Comparison of ENCODE assay signal across 32 cellular contexts in the genomic region with DNA sequence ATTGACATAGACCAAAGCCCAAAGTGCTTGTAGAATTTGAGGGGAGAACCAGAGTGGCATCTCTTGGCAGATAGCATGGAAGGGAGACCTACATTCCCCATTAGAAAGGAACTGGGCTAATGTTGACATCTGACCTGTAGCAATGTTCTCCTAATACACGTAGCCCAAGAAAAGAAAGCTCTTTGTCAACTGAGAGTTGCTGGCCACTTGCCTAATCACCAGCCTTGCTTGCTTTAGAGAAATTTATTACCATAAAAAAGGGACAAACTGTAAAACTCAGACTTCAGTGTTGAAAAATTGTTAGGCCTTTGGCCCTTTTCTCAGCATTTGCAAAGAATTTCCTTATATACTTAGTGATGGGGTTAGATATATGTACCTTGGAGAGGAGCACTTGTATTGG.
"Had no signal": no experiment of that assay in that cellular context is flagged by ENCODE, and none has a peak within 500 bp of the region (broad histone marks: within the 10 kb centered on the region; RNA-seq: fewer than 3 reads in every experiment).

No MANE protein-coding gene starts in this region.

- H3K36me3 ChIP-seq: ascending aorta, brain microvascular endothelial cell, breast epithelium, cardiac muscle cell had no signal

- H3K4me3 ChIP-seq: ascending aorta, body of pancreas, breast epithelium, cardiac muscle cell had no signal

- H3K27ac ChIP-seq: ascending aorta, body of pancreas, brain microvascular endothelial cell, breast epithelium, cardiac muscle cell had no signal

- H3K9me3 ChIP-seq: ascending aorta, body of pancreas, breast epithelium had no signal

- ATAC-seq: activated naive CD4-positive, alpha-beta T cell treated with anti-CD3 and anti-CD28 coated beads, Interleukin-2, amount 50 U/mL, for 72 hours; activated naive CD8-positive, alpha-beta T cell treated with anti-CD3 and anti-CD28 coated beads, Interleukin-2, amount 50 U/mL, for 24 hours; activated T-cell treated with anti-CD3 and anti-CD28 coated beads, Interleukin-2, amount 50 U/mL, for 4 hours; activated T-cell treated with anti-CD3 and anti-CD28 coated beads, Interleukin-2, amount 50 U/mL, for 72 hours; activated T-helper 17 cell treated with anti-CD3 and anti-CD28 coated beads, Interleukin-2, amount 50 U/mL, for 72 hours; body of pancreas had no signal

- H3K27me3 ChIP-seq: ascending aorta, body of pancreas, brain microvascular endothelial cell, breast epithelium, cardiac muscle cell had no signal

- DNase-seq: activated effector memory CD4-positive, alpha-beta T cell treated with anti-CD3 and anti-CD28 coated beads, Interleukin-2, amount 50 U/mL, for 16 hours; activated effector memory CD4-positive, alpha-beta T cell treated with Interleukin-2 at 50 U/mL for 16 hours; activated gamma-delta T cell; activated gamma-delta T cell treated with Interleukin-2 at 50 U/mL for 16 hours; activated naive CD4-positive, alpha-beta T cell; activated naive CD4-positive, alpha-beta T cell treated with anti-CD3 and anti-CD28 coated beads for 36 hours; activated naive CD4-positive, alpha-beta T cell treated with anti-CD3 and anti-CD28 coated beads, Interleukin-2, amount 10 ng/mL, durations not matched to agents 7 days and 5 days; activated naive CD4-positive, alpha-beta T cell treated with anti-CD3 and anti-CD28 coated beads, Interleukin-2, amount 50 U/mL, for 16 hours; activated naive CD4-positive, alpha-beta T cell treated with Interleukin-2 at 50 U/mL for 16 hours; activated naive CD8-positive, alpha-beta T cell treated with anti-CD3 and anti-CD28 coated beads for 36 hours; activated naive CD8-positive, alpha-beta T cell treated with anti-CD3 and anti-CD28 coated beads, Interleukin-2, amount 10 ng/mL, durations not matched to agents 7 days and 5 days; activated naive CD8-positive, alpha-beta T cell treated with anti-CD3 and anti-CD28 coated beads, Interleukin-2, amount 50 U/mL, for 24 hours; activated T-cell treated with anti-CD3 and anti-CD28 coated beads for 4 hours; activated T-cell treated with anti-CD3 and anti-CD28 coated beads, Interleukin-2, amount 50 U/mL, for 1 hour; activated T-cell treated with anti-CD3 and anti-CD28 coated beads, Interleukin-2, amount 50 U/mL, for 24 hours; activated T-cell treated with anti-CD3 and anti-CD28 coated beads, Interleukin-2, amount 50 U/mL, for 4 hours; activated T-cell treated with anti-CD3 and anti-CD28 coated beads, Interleukin-2, amount 50 U/mL, for 48 hours; activated T-cell treated with anti-CD3 and anti-CD28 coated beads, Interleukin-2, amount 50 U/mL, for 72 hours; amniotic stem cell; amygdala; anterior cingulate cortex; aorta; brain microvascular endothelial cell; caudate nucleus; central memory CD4-positive, alpha-beta T cell; cerebellar nuclear complex had no signal

- H3K4me1 ChIP-seq: ascending aorta had no signal
